17 cellular contexts compared by ENCODE assay signal in the genomic region with DNA sequence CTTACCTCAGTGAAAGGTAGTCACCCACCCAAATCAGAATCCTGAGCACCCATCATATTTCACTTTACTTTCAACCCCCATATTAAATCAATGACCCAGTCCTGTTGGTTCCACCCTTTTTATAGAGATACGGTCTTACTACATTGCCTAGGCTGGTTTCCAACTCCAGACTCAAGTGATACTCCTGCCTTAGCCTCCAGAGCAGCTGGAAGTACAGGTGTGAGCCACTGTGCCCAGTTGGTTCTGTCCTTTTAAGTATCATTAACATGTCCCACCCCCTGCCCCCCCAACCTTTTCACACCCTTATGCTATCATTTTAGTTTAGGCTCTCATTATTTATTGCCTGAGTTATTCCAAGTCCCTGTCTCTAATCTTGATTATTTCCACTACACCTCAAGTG. TPM values are rescaled to one million over a fixed set of nuclear protein-coding genes. Genes with fewer than 3 reads are reported as not detected.
DNase-seq lines count a peak whose midpoint lies in the region; ATAC-seq and TF ChIP-seq lines count a peak whose summit lies in the region.
"Had no signal": no experiment of that assay in that cellular context is flagged by ENCODE, and none has a peak within 500 bp of the region (broad histone marks: within the 10 kb centered on the region; RNA-seq: fewer than 3 reads in every experiment).

No MANE protein-coding gene starts in this region.

- H3K4me3 ChIP-seq in CD8-positive, alpha-beta T cell (ENCODE audit: low read depth, low read length) = no peak overlapping the region
- H3K4me3 ChIP-seq in SK-N-MC = no peak overlapping the region
- H3K4me3 ChIP-seq: prostate gland, smooth muscle cell had no signal

- no peaks in the 10 kb centered on the region for H3K4me1 ChIP-seq in CD8-positive, alpha-beta T cell (ENCODE audit: insufficient read depth, low read length)
- H3K4me1 ChIP-seq: prostate gland had no signal

- ATAC-seq in CD8-positive, alpha-beta T cell = no peak
- no peak for ATAC-seq in HG02610 (IDR thresholded peaks at IDR 0.05; ENCODE audit: unreplicated experiment)

- no peak for TF ChIP-seq CTCF in CD8-positive, alpha-beta T cell (IDR thresholded peaks at IDR 0.05)

- POLR2A ChIA-PET in CD8-positive, alpha-beta T cell (lab: Charles Lee) = no interaction called here

- no peak overlapping the region for H3K4me3 Mint-ChIP-seq in CD8-positive, alpha-beta T cell
- H3K4me3 Mint-ChIP-seq in immature natural killer cell = no peak overlapping the region

- intact Hi-C loops in CD8-positive, alpha-beta T cell (cut with DNase I, micrococcal nuclease) = no loop called here

- peaks cover 86% of the 10 kb centered on the region for H3K36me3 Mint-ChIP-seq in CD8-positive, alpha-beta T cell
- H3K36me3 Mint-ChIP-seq in immature natural killer cell = peaks cover 16 to 42% (median 19%) of the 10 kb centered on the region in 3 donors

- no peak overlapping the region for H3K27ac ChIP-seq in CD8-positive, alpha-beta T cell (ENCODE audit: low read depth, low read length)
- peak overlapping the region; percentile 66; the same call in 1 of the 2 replicates for H3K27ac ChIP-seq in SK-N-MC
- H3K27ac ChIP-seq: C4-2B, prostate gland had no signal

- peak overlapping the region; percentile 74 for H3K27ac Mint-ChIP-seq in CD8-positive, alpha-beta T cell
- peak overlapping the region; percentile 20 to 80 (median 31) for H3K27ac Mint-ChIP-seq in immature natural killer cell

- no peaks in the 10 kb centered on the region for H3K27me3 ChIP-seq in CD8-positive, alpha-beta T cell (ENCODE audit: insufficient read depth, low read length)

- H3K9ac ChIP-seq in SK-N-MC (ENCODE audit: insufficient read length) = no peak overlapping the region

- H3K36me3 ChIP-seq in CD8-positive, alpha-beta T cell (ENCODE audit: insufficient read depth, low read length) = peaks cover 35% of the 10 kb centered on the region
- H3K36me3 ChIP-seq in SK-N-MC (ENCODE audit: insufficient read depth, low read length) = peaks cover 93% of the 10 kb centered on the region
- H3K36me3 ChIP-seq: prostate gland had no signal

- CTCF ChIA-PET in CD8-positive, alpha-beta T cell (lab: Charles Lee) = no interaction called here

- H3K9me3 ChIP-seq in CD8-positive, alpha-beta T cell (ENCODE audit: low read length) = no peaks in the 10 kb centered on the region
- H3K9me3 ChIP-seq in SK-N-MC (ENCODE audit: low read depth, low read length) = no peaks in the 10 kb centered on the region
- H3K9me3 ChIP-seq: prostate gland had no signal

- H3K4me1 Mint-ChIP-seq in CD8-positive, alpha-beta T cell (ENCODE audit: low read depth) = peaks cover 9% of the 10 kb centered on the region
- no peaks in the 10 kb centered on the region for H3K4me1 Mint-ChIP-seq in immature natural killer cell

- H3K27me3 Mint-ChIP-seq in CD8-positive, alpha-beta T cell (ENCODE audit: low read depth) = no peaks in the 10 kb centered on the region
- H3K27me3 Mint-ChIP-seq in immature natural killer cell (ENCODE audit: low read depth in 3 of 3) = no peaks in the 10 kb centered on the region

- no peaks in the 10 kb centered on the region for H3K9me3 Mint-ChIP-seq in CD8-positive, alpha-beta T cell
- no peaks in the 10 kb centered on the region for H3K9me3 Mint-ChIP-seq in immature natural killer cell

- DNase-seq in NCI-H345 (lab: John Stamatoyannopoulos, UW) (peak; percentile 2), NCI-H345 treated with DMSO at 0.1 percent for 48 hours (lab: John Stamatoyannopoulos, UW; ENCODE audit: unreplicated experiment) (no peak), SK-N-MC (ENCODE audit: low read depth, low spot score) (no peak), immature natural killer cell (no peak), NCI-H82 treated with DMSO at 0.1 percent for 48 hours (lab: John Stamatoyannopoulos, UW; ENCODE audit: unreplicated experiment) (no peak), HuH-7 (ENCODE audit: low spot score) (no peak)
- DNase-seq in CD8-positive, alpha-beta T cell = no peak
- DNase-seq: activated CD4-positive, CD25-positive, alpha-beta regulatory T cell treated with anti-CD3 and anti-CD28 coated beads, Interleukin-2, amount 50 U/mL, for 72 hours; activated T-cell treated with anti-CD3 and anti-CD28 coated beads, Interleukin-2, amount 50 U/mL, for 1 hour; aorta; SHP77; stimulated activated naive CD4-positive, alpha-beta T cell; T-helper 9 cell had no signal

RNA-seq across cellular contexts. Expression of gene MSH6, which starts 28.7 kb away (rescaled TPM):
- total RNA-seq in CD8-positive, alpha-beta T cell = 10 to 100 TPM; 36.3 to 37.7 TPM
- 10 to 100 TPM in 1 of 3 donors, 1 to 10 TPM in 2; 5.4 to 21.0 (median 7.9) TPM for polyA plus RNA-seq in immature natural killer cell
